33 cellular contexts compared by ENCODE assay signal in genomic region chr6:67199425-67199824, GRCh38.
"Had no signal": no experiment of that assay in that cellular context is flagged by ENCODE, and none has a peak within 500 bp of the region (broad histone marks: within the 10 kb centered on the region; RNA-seq: fewer than 3 reads in every experiment).

No MANE protein-coding gene starts in this region.

- ATAC-seq: activated naive CD4-positive, alpha-beta T cell treated with anti-CD3 and anti-CD28 coated beads, Interleukin-2, amount 50 U/mL, for 72 hours; activated naive CD8-positive, alpha-beta T cell treated with anti-CD3 and anti-CD28 coated beads, Interleukin-2, amount 50 U/mL, for 24 hours; activated T-cell treated with anti-CD3 and anti-CD28 coated beads, Interleukin-2, amount 50 U/mL, for 4 hours; activated T-cell treated with anti-CD3 and anti-CD28 coated beads, Interleukin-2, amount 50 U/mL, for 72 hours; activated T-helper 17 cell treated with anti-CD3 and anti-CD28 coated beads, Interleukin-2, amount 50 U/mL, for 72 hours; body of pancreas had no signal

- H3K27me3 ChIP-seq: adrenal gland, ascending aorta, body of pancreas, brain microvascular endothelial cell, breast epithelium, cardiac muscle cell had no signal

- H3K27ac ChIP-seq: adrenal gland, ascending aorta, body of pancreas, brain microvascular endothelial cell, breast epithelium, cardiac muscle cell had no signal

- H3K36me3 ChIP-seq: adrenal gland, ascending aorta, brain microvascular endothelial cell, breast epithelium, cardiac muscle cell had no signal

- DNase-seq: activated effector memory CD4-positive, alpha-beta T cell treated with anti-CD3 and anti-CD28 coated beads, Interleukin-2, amount 50 U/mL, for 16 hours; activated effector memory CD4-positive, alpha-beta T cell treated with Interleukin-2 at 50 U/mL for 16 hours; activated gamma-delta T cell; activated gamma-delta T cell treated with Interleukin-2 at 50 U/mL for 16 hours; activated naive CD4-positive, alpha-beta T cell; activated naive CD4-positive, alpha-beta T cell treated with anti-CD3 and anti-CD28 coated beads for 36 hours; activated naive CD4-positive, alpha-beta T cell treated with anti-CD3 and anti-CD28 coated beads, Interleukin-2, amount 10 ng/mL, durations not matched to agents 7 days and 5 days; activated naive CD4-positive, alpha-beta T cell treated with anti-CD3 and anti-CD28 coated beads, Interleukin-2, amount 50 U/mL, for 16 hours; activated naive CD4-positive, alpha-beta T cell treated with Interleukin-2 at 50 U/mL for 16 hours; activated naive CD8-positive, alpha-beta T cell treated with anti-CD3 and anti-CD28 coated beads for 36 hours; activated naive CD8-positive, alpha-beta T cell treated with anti-CD3 and anti-CD28 coated beads, Interleukin-2, amount 10 ng/mL, durations not matched to agents 7 days and 5 days; activated naive CD8-positive, alpha-beta T cell treated with anti-CD3 and anti-CD28 coated beads, Interleukin-2, amount 50 U/mL, for 24 hours; activated T-cell treated with anti-CD3 and anti-CD28 coated beads, Interleukin-2, amount 50 U/mL, for 24 hours; activated T-cell treated with anti-CD3 and anti-CD28 coated beads, Interleukin-2, amount 50 U/mL, for 4 hours; activated T-cell treated with anti-CD3 and anti-CD28 coated beads, Interleukin-2, amount 50 U/mL, for 48 hours; activated T-cell treated with anti-CD3 and anti-CD28 coated beads, Interleukin-2, amount 50 U/mL, for 72 hours; adrenal gland; amniotic stem cell; amygdala; anterior cingulate cortex; aorta; body of pancreas; brain microvascular endothelial cell; caudate nucleus; central memory CD4-positive, alpha-beta T cell; cerebellar nuclear complex had no signal

- H3K9me3 ChIP-seq: adrenal gland, ascending aorta, body of pancreas had no signal

- FAIRE-seq: astrocyte, bronchial epithelial cell had no signal

- H3K4me1 ChIP-seq: adrenal gland, ascending aorta, body of pancreas, breast epithelium had no signal

- H3K4me3 ChIP-seq: adrenal gland, ascending aorta, body of pancreas, breast epithelium, cardiac muscle cell had no signal
